In genomic region chr3:128372281-128372680, GRCh38 we compare ENCODE assay signal across 20 cellular contexts.
A peak's percentile ranks its signal among the peaks of the same experiment; 100 is the strongest.
DNase-seq lines count a peak whose midpoint lies in the region; ATAC-seq, FAIRE-seq and TF ChIP-seq lines count a peak whose summit lies in the region.
"Had no signal": no experiment of that assay in that cellular context is flagged by ENCODE, and none has a peak within 500 bp of the region (broad histone marks: within the 10 kb centered on the region; RNA-seq: fewer than 3 reads in every experiment).

No MANE protein-coding gene starts in this region.

- CTCF ChIA-PET in GM10248 (lab: Yijun Ruan, JAX), result interaction anchor here (1.6 kb wide), 1 partner anchor 24 kb away, joined by 3 read pairs; no protein-coding TSS in a partner anchor
- CTCF ChIA-PET in PC-3 (lab: Charles Lee), result no interaction called here

- no peaks in the 10 kb centered on the region for H3K4me1 ChIP-seq in PC-3 (ENCODE audit: insufficient read depth, low read length)
- H3K4me1 ChIP-seq: HAP-1 had no signal

- peak; percentile 57 for DNase-seq in GM10248 (ENCODE audit: extremely low spot score)
- no peak for DNase-seq in GM12892 (ENCODE audit: insufficient read length)
- DNase-seq in neural crest cell (ENCODE audit: low read depth, low spot score), result no peak
- DNase-seq in HT-29 (ENCODE audit: low spot score), result no peak
- DNase-seq in GM19239 (ENCODE audit: insufficient read length, low spot score), result no peak
- no peak for DNase-seq in PC-3
- DNase-seq: activated CD4-positive, alpha-beta T cell treated with anti-CD3 and anti-CD28 coated beads for 48 hours; activated CD8-positive, alpha-beta memory T cell treated with anti-CD3 and anti-CD28 coated beads, Interleukin-2, amount 50 U/mL, for 4 hours; activated gamma-delta T cell; cortex of kidney; GF-D8; NCI-H1048; NCI-H2029; SHP77 treated with DMSO at 0.1 percent for 48 hours had no signal

- H3K27me3 ChIP-seq in PC-3 (ENCODE audit: low read length), result no peaks in the 10 kb centered on the region

- no peak overlapping the region for H3K4me3 Mint-ChIP-seq in neural crest cell

- no peaks in the 10 kb centered on the region for H3K36me3 Mint-ChIP-seq in neural crest cell (ENCODE audit: low read depth)

- intact Hi-C loops in PC-3 (cut with micrococcal nuclease), result no loop called here

- no peak overlapping the region for H3K4me3 ChIP-seq in PC-3 (ENCODE audit: low read length)
- H3K4me3 ChIP-seq: HAP-1, prostate gland had no signal

- no peak for TF ChIP-seq POLR2A in GM12892 (IDR thresholded peaks at IDR 0.05; ENCODE audit: low read depth, low read length)

- no peak overlapping the region for H3K9ac ChIP-seq in PC-3 (ENCODE audit: low read length)

- FAIRE-seq in GM12892 (lab: Jason Lieb, UNC) (peak; percentile 91), GM19239 (lab: Jason Lieb, UNC) (no peak)
- FAIRE-seq: HepG2, keratinocyte, TTC549 had no signal

- H3K27me3 Mint-ChIP-seq in neural crest cell (ENCODE audit: low read depth), result no peaks in the 10 kb centered on the region

- no peak overlapping the region for H3K4me2 ChIP-seq in PC-3 (ENCODE audit: low read length)

- H3F3A ChIP-seq in PC-3 (ENCODE audit: low read length, unreplicated experiment), result no peaks in the 10 kb centered on the region

- H4K20me1 ChIP-seq in PC-3 (ENCODE audit: low read length), result no peaks in the 10 kb centered on the region

- H3K9me2 ChIP-seq in PC-3 (replicated peaks; ENCODE audit: low read length), result no peaks in the 10 kb centered on the region

- H3K9me3 Mint-ChIP-seq in neural crest cell, result no peaks in the 10 kb centered on the region

- no peaks in the 10 kb centered on the region for H3K79me2 ChIP-seq in PC-3 (ENCODE audit: low read length)

- no peaks in the 10 kb centered on the region for H3K36me3 ChIP-seq in PC-3 (ENCODE audit: low read depth, low read length)
- H3K36me3 ChIP-seq: HAP-1, prostate gland had no signal

- no peak overlapping the region for H3K27ac ChIP-seq in PC-3 (ENCODE audit: low read length)
- H3K27ac ChIP-seq: prostate gland had no signal

- TF ChIP-seq CTCF in GM10248 (IDR thresholded peaks at IDR 0.05; ENCODE audit: control extremely low read depth, extremely low read depth, low read depth, missing control alignments), result no peak
- TF ChIP-seq CTCF in neural crest cell (conservative IDR thresholded peaks at IDR 0.05), result no peak
- no peak for TF ChIP-seq CTCF in PC-3 (conservative IDR thresholded peaks at IDR 0.05; ENCODE audit: low read depth, low read length)

- ATAC-seq in HG02759 (IDR thresholded peaks at IDR 0.05; ENCODE audit: unreplicated experiment), result peak; percentile 57
- no peak for ATAC-seq in PC-3
- ATAC-seq: HepG2 had no signal

- H2AFZ ChIP-seq in PC-3 (ENCODE audit: low read length), result no peak overlapping the region

- H3K27ac Mint-ChIP-seq in neural crest cell (ENCODE audit: unreplicated experiment), result peak overlapping the region; percentile 45

- no TSS peak for BruUV-seq in PC-3 (replicated peaks; lab: Mats Ljungman, UMichigan)

- no peaks in the 10 kb centered on the region for H3K4me1 Mint-ChIP-seq in neural crest cell

- POLR2A ChIA-PET in GM10248 (lab: Yijun Ruan, JAX) (no interaction called here), PC-3 (lab: Charles Lee; ENCODE audit: unreplicated experiment) (no interaction called here)

- H3K9me3 ChIP-seq in PC-3 (ENCODE audit: low read length), result no peaks in the 10 kb centered on the region
- H3K9me3 ChIP-seq: HAP-1, prostate gland had no signal
